Comparison of ENCODE assay signal across 13 cellular contexts in genomic region chr21:41642399-41642798, GRCh38.
A peak's percentile ranks its signal among the peaks of the same experiment; 100 is the strongest.
DNase-seq lines count a peak whose midpoint lies in the region; ATAC-seq and TF ChIP-seq lines count a peak whose summit lies in the region.
"Had no signal": no experiment of that assay in that cellular context is flagged by ENCODE, and none has a peak within 500 bp of the region (broad histone marks: within the 10 kb centered on the region; RNA-seq: fewer than 3 reads in every experiment).

No MANE protein-coding gene starts in this region.

- H3K4me3 ChIP-seq in BLaER1 treated with 17β-estradiol and CSF1 and Interleukin-3, amounts not matched to agents 10 nM and 100 nM, result no peak overlapping the region
- H3K4me3 ChIP-seq in RWPE2 (ENCODE audit: severe bottlenecking), result no peak overlapping the region
- H3K4me3 ChIP-seq in fibroblast of the aortic adventitia (ENCODE audit: low read depth, low read length), result no peak overlapping the region

- peaks cover 0 to 11% (median 3%) of the 10 kb centered on the region in 10 experiments; a peak in 9 of 20 replicates for H3K4me1 ChIP-seq in BLaER1 treated with 17β-estradiol and CSF1 and Interleukin-3, amounts not matched to agents 10 nM and 100 nM
- peaks cover 36% of the 10 kb centered on the region for H3K4me1 ChIP-seq in RWPE2 (ENCODE audit: insufficient read depth, poor library complexity, severe bottlenecking)
- H3K4me1 ChIP-seq: parathyroid adenoma had no signal

- H3K27me3 ChIP-seq in BLaER1 treated with 17β-estradiol and CSF1 and Interleukin-3, amounts not matched to agents 10 nM and 100 nM, result no peaks in the 10 kb centered on the region
- no peaks in the 10 kb centered on the region for H3K27me3 ChIP-seq in RWPE2 (ENCODE audit: insufficient read depth, poor library complexity, severe bottlenecking)

- H3K27ac ChIP-seq in BLaER1 treated with 17β-estradiol and CSF1 and Interleukin-3, amounts not matched to agents 10 nM and 100 nM, result no peak overlapping the region
- peak overlapping the region; percentile 99 for H3K27ac ChIP-seq in RWPE2 (ENCODE audit: poor library complexity, severe bottlenecking)
- H3K27ac ChIP-seq: parathyroid adenoma had no signal

- H3K36me3 ChIP-seq in BLaER1 treated with 17β-estradiol and CSF1 and Interleukin-3, amounts not matched to agents 10 nM and 100 nM, result no peaks in the 10 kb centered on the region
- no peaks in the 10 kb centered on the region for H3K36me3 ChIP-seq in RWPE2 (ENCODE audit: low read depth)

- H3K9me3 ChIP-seq in BLaER1 treated with 17β-estradiol and CSF1 and Interleukin-3, amounts not matched to agents 10 nM and 100 nM (replicated peaks in 1 of 11), result no peaks in the 10 kb centered on the region; a peak in 1 of 22 replicates
- H3K9me3 ChIP-seq in RWPE2 (ENCODE audit: severe bottlenecking), result no peaks in the 10 kb centered on the region

- DNase-seq in RWPE2 (ENCODE audit: low spot score) (no peak), fibroblast of the aortic adventitia (ENCODE audit: low read depth) (peak; percentile 53), renal cortical epithelial cell (ENCODE audit: low read depth) (peak; percentile 38), NCI-H345 treated with DMSO at 0.1 percent for 48 hours (lab: John Stamatoyannopoulos, UW; ENCODE audit: unreplicated experiment) (no peak), SKM-1 (lab: John Stamatoyannopoulos, UW; ENCODE audit: unreplicated experiment) (no peak)
- DNase-seq in activated CD8-positive, alpha-beta memory T cell treated with anti-CD3 and anti-CD28 coated beads, Interleukin-2, amount 50 U/mL, for 4 hours, result no peak
- no peak for DNase-seq in central memory CD4-positive, alpha-beta T cell
- DNase-seq: activated CD4-positive, alpha-beta T cell treated with anti-CD3 and anti-CD28 coated beads for 48 hours; activated naive CD4-positive, alpha-beta T cell treated with Interleukin-2 at 50 U/mL for 16 hours; NCI-H2171 treated with DMSO at 0.1 percent for 48 hours; SIG-M5 had no signal

- ATAC-seq in RWPE2 (ENCODE audit: low read depth), result peak; percentile 6; the same call in 2 of the 3 replicates

- H3K9ac ChIP-seq in BLaER1 treated with 17β-estradiol and CSF1 and Interleukin-3, amounts not matched to agents 10 nM and 100 nM, result no peak overlapping the region
- H3K9ac ChIP-seq: parathyroid adenoma had no signal

- H3K4me2 ChIP-seq in BLaER1 treated with 17β-estradiol and CSF1 and Interleukin-3, amounts not matched to agents 10 nM and 100 nM, result peak overlapping the region in 7 of 11 experiments; percentile 14 to 29 (median 23); a peak in 8 of 22 replicates

- H4K20me1 ChIP-seq in BLaER1 treated with 17β-estradiol and CSF1 and Interleukin-3, amounts not matched to agents 10 nM and 100 nM, result no peaks in the 10 kb centered on the region

- TF ChIP-seq CTCF in RWPE2 (IDR thresholded peaks at IDR 0.05; ENCODE audit: poor library complexity, severe bottlenecking) (no peak), fibroblast of the aortic adventitia (IDR thresholded peaks at IDR 0.05; ENCODE audit: insufficient read depth, low read length) (no peak)

Comparison
In these comparisons a context has a peak if more than half of its experiments do, and no peak if none do; other contexts are left out.
1. DNase-seq: peak in fibroblast of the aortic adventitia (single experiment) and renal cortical epithelial cell (single experiment); none in RWPE2 (single experiment), NCI-H345 treated with DMSO at 0.1 percent for 48 hours (single experiment), activated CD8-positive, alpha-beta memory T cell treated with anti-CD3 and anti-CD28 coated beads, Interleukin-2, amount 50 U/mL, for 4 hours (single experiment), SKM-1 (single experiment) and central memory CD4-positive, alpha-beta T cell (single experiment).